9 cellular contexts compared by ENCODE assay signal in the genomic region with DNA sequence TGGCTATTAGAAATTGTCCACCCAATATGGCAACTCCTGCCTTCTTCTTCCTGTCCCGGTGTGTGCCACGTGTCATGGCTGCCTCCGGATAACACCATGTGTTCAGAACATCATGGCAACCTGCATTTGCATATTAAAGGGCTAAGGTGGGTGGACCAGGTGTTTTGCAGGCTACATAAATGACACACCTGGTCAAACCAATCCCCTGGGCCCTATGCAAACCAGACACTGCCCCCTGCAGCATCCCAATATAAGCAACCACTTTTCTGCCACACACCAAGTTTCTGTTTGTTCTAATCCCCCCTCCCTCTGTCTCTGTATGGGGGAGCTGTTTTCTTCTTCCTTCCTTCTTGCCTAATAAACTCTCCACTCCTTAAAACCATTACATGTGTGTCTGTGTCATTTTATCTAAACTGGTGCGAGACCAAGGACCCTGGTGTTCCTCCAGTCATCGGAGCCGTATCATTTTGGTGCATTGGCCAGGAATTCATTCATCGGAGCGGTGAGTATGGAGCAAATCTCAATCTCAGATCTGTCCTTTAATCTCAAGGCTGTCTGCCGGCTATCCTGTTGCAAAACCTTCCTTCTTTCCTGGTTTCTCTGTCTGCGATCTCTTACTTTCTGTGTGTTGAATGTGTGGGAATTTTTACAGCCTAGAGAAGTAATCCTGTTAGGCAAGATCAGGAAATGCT. TPM values are rescaled to one million over a fixed set of nuclear protein-coding genes. Genes with fewer than 3 reads are reported as not detected.
DNase-seq lines count a peak whose midpoint lies in the region; TF ChIP-seq lines count a peak whose summit lies in the region.
"Had no signal": no experiment of that assay in that cellular context is flagged by ENCODE, and none has a peak within 500 bp of the region (broad histone marks: within the 10 kb centered on the region; RNA-seq: fewer than 3 reads in every experiment).

No MANE protein-coding gene starts in this region.

- in situ Hi-C loops in astrocyte of the cerebellum (cut with HindIII; ENCODE audit: low sequenced_read_pairs), result loop anchor here (25.0 kb wide), 1 partner anchor 304 kb away; no protein-coding TSS in a partner anchor
- in situ Hi-C loops in transverse colon (cut with MboI; ENCODE audit: low pct_ligation_motif_present in 1 of 4, low pct_unique_long_range_greater_than_20kb in 1 of 4, low sequenced_read_pairs in 3 of 4), result loop anchor here in 2 of 4 donors (25.0 kb wide), 1 partner anchor 304 kb away; no protein-coding TSS in a partner anchor

- H3K9me3 ChIP-seq in transverse colon, result no peaks in the 10 kb centered on the region

- H3K4me1 Mint-ChIP-seq in IgD-negative memory B cell, result peaks cover 11 to 19% (median 14%) of the 10 kb centered on the region in 3 donors

- H3K9me3 Mint-ChIP-seq in IgD-negative memory B cell, result no peaks in the 10 kb centered on the region

- H3K27me3 Mint-ChIP-seq in IgD-negative memory B cell, result no peaks in the 10 kb centered on the region

- peak overlapping the region in 2 of 4 donors; percentile 55 to 57 for H3K4me3 Mint-ChIP-seq in IgD-negative memory B cell
- H3K4me3 Mint-ChIP-seq: neural progenitor cell had no signal

- 69 to 86% methylated on average over 4 to 10 of the region's 10 CpGs for WGBS in transverse colon (ENCODE audit: low coverage in 1 of 2), 2 donors

- DNase-seq in GM12864 (ENCODE audit: low read depth) (no peak), astrocyte of the cerebellum (ENCODE audit: low read depth) (no peak), lung microvascular endothelial cell (ENCODE audit: low read depth in 2 of 2) (peak; percentile 37 to 41), middle frontal gyrus (ENCODE audit: extremely low spot score, low spot score) (no peak), transverse colon (no peak)
- DNase-seq in activated CD8-positive, alpha-beta memory T cell treated with anti-CD3 and anti-CD28 coated beads, Interleukin-2, amount 50 U/mL, for 48 hours, result no peak

- TF ChIP-seq CTCF in GM12864 (IDR thresholded peaks at IDR 0.05; ENCODE audit: low read depth, low read length, missing control alignments) (peak; percentile 20), astrocyte of the cerebellum (IDR thresholded peaks at IDR 0.05; ENCODE audit: low read depth, low read length, missing control alignments) (peak; percentile 30), transverse colon (IDR thresholded peaks at IDR 0.05) (no peak)

- H3K4me1 ChIP-seq in transverse colon, result peaks cover 0 to 5% (median 2%) of the 10 kb centered on the region in 4 donors
- H3K4me1 ChIP-seq: neural progenitor cell had no signal

- TF ChIP-seq POLR2A in transverse colon (IDR thresholded peaks at IDR 0.05), result no peak

- H3K36me3 Mint-ChIP-seq in IgD-negative memory B cell, result peaks cover 4% of the 10 kb centered on the region
- H3K36me3 Mint-ChIP-seq: neural progenitor cell had no signal

- intact Hi-C loops in transverse colon (cut with DNase I; ENCODE audit: low total_unique reads), result loop anchor here (2.0 kb wide), 1 partner anchor 178 kb away; no protein-coding TSS in a partner anchor

- H3K27ac Mint-ChIP-seq in IgD-negative memory B cell, result peak overlapping the region in 2 of 3 donors; percentile 46 to 57
- H3K27ac Mint-ChIP-seq: neural progenitor cell had no signal

- TF ChIP-seq EP300 in transverse colon (IDR thresholded peaks at IDR 0.05; ENCODE audit: low read depth), result no peak

- no peaks in the 10 kb centered on the region for H3K36me3 ChIP-seq in transverse colon
- H3K36me3 ChIP-seq: neural progenitor cell had no signal

- H3K4me3 ChIP-seq in GM12864 (ENCODE audit: low read depth, low read length), result no peak overlapping the region
- no peak overlapping the region for H3K4me3 ChIP-seq in astrocyte of the cerebellum (ENCODE audit: low read depth, low read length)
- no peak overlapping the region for H3K4me3 ChIP-seq in transverse colon
- H3K4me3 ChIP-seq: neural progenitor cell had no signal

- no peaks in the 10 kb centered on the region for H3K27me3 ChIP-seq in transverse colon
- H3K27me3 ChIP-seq: neural progenitor cell had no signal

- H3K27ac ChIP-seq in transverse colon, result peak overlapping the region in 1 of 4 donors; percentile 20
- H3K27ac ChIP-seq: KMS-11, neural progenitor cell had no signal

RNA-seq across cellular contexts. Expression of a gene that starts 44.5 kb away (rescaled TPM):
- 4.5 TPM for polyA plus RNA-seq in IgD-negative memory B cell
- total RNA-seq in lung microvascular endothelial cell, result 3.2 and 5.0 TPM in 2 replicates
- 10 to 100 TPM in 3 of 4 donors, 1 to 10 TPM in 1; 2.4 to 88.3 (median 29.3) TPM for total RNA-seq in transverse colon

Comparison
In these comparisons a context has a peak if more than half of its experiments do, and no peak if none do; other contexts are left out.
1. DNase-seq: peak in lung microvascular endothelial cell (2 of 2); none in GM12864 (single experiment), astrocyte of the cerebellum (single experiment), middle frontal gyrus (single experiment), activated CD8-positive, alpha-beta memory T cell treated with anti-CD3 and anti-CD28 coated beads, Interleukin-2, amount 50 U/mL, for 48 hours (single experiment) and transverse colon (single experiment).
2. CTCF ChIP-seq: peak in GM12864 (single experiment) and astrocyte of the cerebellum (single experiment); none in transverse colon (0 of 5).